24 cellular contexts compared by ENCODE assay signal in genomic region chr6:69884231-69884630, GRCh38. TPM values are rescaled to one million over a fixed set of nuclear protein-coding genes. Genes with fewer than 3 reads are reported as not detected.
"Had no signal": no experiment of that assay in that cellular context is flagged by ENCODE, and none has a peak within 500 bp of the region (broad histone marks: within the 10 kb centered on the region; RNA-seq: fewer than 3 reads in every experiment).

No MANE protein-coding gene starts in this region.

- DNase-seq: NCI-H1092, NCI-H1105 treated with DMSO at 0.1 percent for 48 hours, NCI-H1417 treated with DMSO at 0.1 percent for 48 hours, NCI-H146, NCI-H1694 treated with DMSO at 0.1 percent for 48 hours, NCI-H1930, NCI-H2081, NCI-H2107, NCI-H2227 treated with DMSO at 0.1 percent for 48 hours, NCI-H510A, NCI-H524 treated with DMSO at 0.1 percent for 48 hours, NCI-H69, NCI-H774, Right ventricle myocardium superior, RPMI8226, SIG-M5 had no signal

- H3K27ac ChIP-seq: KMS-11, SJSA1, SK-N-MC had no signal

- H3K4me3 ChIP-seq: K562, SJSA1, SK-N-MC had no signal

- H3K9me3 ChIP-seq: SJSA1 had no signal

- ATAC-seq: HepG2, K562 had no signal

- H3K4me1 ChIP-seq: SJSA1 had no signal

- H3K27me3 ChIP-seq: SJSA1 had no signal

- H3K36me3 ChIP-seq: SJSA1 had no signal

RNA-seq across cellular contexts. Expression of gene COL19A1, which starts 17.9 kb away (rescaled TPM):
- total RNA-seq: HepG2, HT1080, K562, MCF 10A, SJSA1 had no signal
- polyA plus RNA-seq: HepG2, IMR-90, K562 had no signal
